ENCODE assay signal across 8 cellular contexts in genomic region chr6:107330190-107330589, GRCh38.
A peak's percentile ranks its signal among the peaks of the same experiment; 100 is the strongest.
DNase-seq lines count a peak whose midpoint lies in the region; ATAC-seq, FAIRE-seq and TF ChIP-seq lines count a peak whose summit lies in the region.

No MANE protein-coding gene starts in this region.

- no peaks in the 10 kb centered on the region for H3K36me3 ChIP-seq in kidney (ENCODE audit: control insufficient read depth in 1 of 2, insufficient read depth in 2 of 2, low read length in 2 of 2)

- H3K4me3 Mint-ChIP-seq in CD4-positive, alpha-beta T cell: peak overlapping the region; percentile 20
- peak overlapping the region; percentile 19 for H3K4me3 Mint-ChIP-seq in activated T-cell treated with anti-CD3 and anti-CD28 coated beads, Interleukin-2, amount 50 U/mL, for 4 hours

- H3K27me3 ChIP-seq in CD4-positive, alpha-beta T cell (ENCODE audit: control insufficient read depth, insufficient read depth, low read length): no peaks in the 10 kb centered on the region

- peak overlapping the region; percentile 49 for H3K27ac Mint-ChIP-seq in CD4-positive, alpha-beta T cell

- DNase-seq in CD4-positive, alpha-beta T cell: no peak
- no peak for DNase-seq in activated T-cell treated with anti-CD3 and anti-CD28 coated beads, Interleukin-2, amount 50 U/mL, for 4 hours
- no peak for DNase-seq in substantia nigra (lab: John Stamatoyannopoulos, UW)
- no peak for DNase-seq in iPS-NIHi11 (ENCODE audit: low spot score)
- no peak for DNase-seq in SW480 (ENCODE audit: low spot score)
- no peak for DNase-seq in kidney

- H3K27me3 Mint-ChIP-seq in CD4-positive, alpha-beta T cell: no peaks in the 10 kb centered on the region
- H3K27me3 Mint-ChIP-seq in activated T-cell treated with anti-CD3 and anti-CD28 coated beads, Interleukin-2, amount 50 U/mL, for 4 hours (ENCODE audit: low read depth): no peaks in the 10 kb centered on the region

- H3K4me1 ChIP-seq in kidney (ENCODE audit: control insufficient read depth in 1 of 2, insufficient read depth in 1 of 2, low read depth in 1 of 2, low read length in 2 of 2): no peaks in the 10 kb centered on the region

- TF ChIP-seq CTCF in CD4-positive, alpha-beta T cell (IDR thresholded peaks at IDR 0.05): no peak
- no peak for TF ChIP-seq CTCF in kidney (IDR thresholded peaks at IDR 0.05; ENCODE audit: borderline replicate concordance, extremely low read depth, insufficient read depth)

- H3K4me1 Mint-ChIP-seq in CD4-positive, alpha-beta T cell (ENCODE audit: low read depth): peaks cover 19% of the 10 kb centered on the region
- H3K4me1 Mint-ChIP-seq in activated T-cell treated with anti-CD3 and anti-CD28 coated beads, Interleukin-2, amount 50 U/mL, for 4 hours (ENCODE audit: low read depth): peaks cover 15% of the 10 kb centered on the region

- no peaks in the 10 kb centered on the region for H3K9me3 Mint-ChIP-seq in CD4-positive, alpha-beta T cell
- H3K9me3 Mint-ChIP-seq in activated T-cell treated with anti-CD3 and anti-CD28 coated beads, Interleukin-2, amount 50 U/mL, for 4 hours: no peaks in the 10 kb centered on the region

- H3K27ac ChIP-seq in CD4-positive, alpha-beta T cell (ENCODE audit: low read depth, low read length): no peak overlapping the region
- H3K27ac ChIP-seq in substantia nigra (ENCODE audit: low read depth, low read length, poor library complexity, severe bottlenecking) (no peak overlapping the region), kidney (ENCODE audit: low read depth in 2 of 2, low read length in 2 of 2) (no peak overlapping the region)

- no peak overlapping the region for H3K9ac ChIP-seq in kidney (ENCODE audit: low read length in 2 of 2)

- FAIRE-seq in kidney (lab: Jason Lieb, UNC): no peak

- intact Hi-C loops in CD4-positive, alpha-beta T cell (cut with DNase I, micrococcal nuclease): no loop called here
- intact Hi-C loops in kidney (cut with DNase I): no loop called here

- no peak overlapping the region for H3K4me3 ChIP-seq in kidney (ENCODE audit: low read length in 2 of 2)

- POLR2A ChIA-PET in CD4-positive, alpha-beta T cell (lab: Charles Lee): interaction anchor here (0.6 kb wide), 1 partner anchor 487 kb away, joined by 4 read pairs; no protein-coding TSS in a partner anchor

- CTCF ChIA-PET in CD4-positive, alpha-beta T cell (lab: Charles Lee): no interaction called here

- ATAC-seq in CD4-positive, alpha-beta T cell (ENCODE audit: poor library complexity): peak; percentile 39
- peak; percentile 94 for ATAC-seq in GM19328 (IDR thresholded peaks at IDR 0.05; ENCODE audit: unreplicated experiment)
- ATAC-seq in HG03108 (IDR thresholded peaks at IDR 0.05; ENCODE audit: unreplicated experiment): peak; percentile 99
- peak; percentile 83 to 88 for ATAC-seq in activated T-cell treated with anti-CD3 and anti-CD28 coated beads, Interleukin-2, amount 50 U/mL, for 4 hours

- no peaks in the 10 kb centered on the region for H3K9me3 ChIP-seq in CD4-positive, alpha-beta T cell (ENCODE audit: control insufficient read depth, low read length)
- H3K9me3 ChIP-seq in kidney (ENCODE audit: control insufficient read depth in 1 of 2, low read length in 2 of 2): no peaks in the 10 kb centered on the region

- peaks cover 29% of the 10 kb centered on the region for H3K36me3 Mint-ChIP-seq in CD4-positive, alpha-beta T cell (ENCODE audit: low read depth)
- peaks cover 27% of the 10 kb centered on the region for H3K36me3 Mint-ChIP-seq in activated T-cell treated with anti-CD3 and anti-CD28 coated beads, Interleukin-2, amount 50 U/mL, for 4 hours (ENCODE audit: insufficient read depth)

Comparison
In these comparisons a context has a peak if more than half of its experiments do, and no peak if none do; other contexts are left out.
1. ATAC-seq: peak in every context shown above with its lines; median percentile 99 in HG03108; 94 in GM19328; 86 in activated T-cell treated with anti-CD3 and anti-CD28 coated beads, Interleukin-2, amount 50 U/mL, for 4 hours; 39 in CD4-positive, alpha-beta T cell.